Comparison of ENCODE assay signal across 5 cellular contexts in genomic region chr4:54337007-54337406, GRCh38.
"Had no signal": no experiment of that assay in that cellular context is flagged by ENCODE, and none has a peak within 500 bp of the region (broad histone marks: within the 10 kb centered on the region; RNA-seq: fewer than 3 reads in every experiment).

No MANE protein-coding gene starts in this region.

- H3K4me2 ChIP-seq: GM23338 had no signal

- DNase-seq: H9, HCEC 1CT, KBM-7 had no signal

- H3K27ac Mint-ChIP-seq: GM23338, H9, IgD-negative memory B cell had no signal

- H3K4me1 Mint-ChIP-seq: GM23338 had no signal

- ATAC-seq: GM23338 had no signal

- H3K4me3 ChIP-seq: GM23338 had no signal

- H3K4me3 Mint-ChIP-seq: GM23338, H9, IgD-negative memory B cell had no signal

- H3K9me3 Mint-ChIP-seq: GM23338, H9 had no signal

- H2AFZ ChIP-seq: GM23338 had no signal
